Comparison of ENCODE assay signal across 17 cellular contexts in genomic region chr6:65646494-65647035, GRCh38.
DNase-seq lines count a peak whose midpoint lies in the region; ATAC-seq, FAIRE-seq and TF ChIP-seq lines count a peak whose summit lies in the region.
"Had no signal": no experiment of that assay in that cellular context is flagged by ENCODE, and none has a peak within 500 bp of the region (broad histone marks: within the 10 kb centered on the region; RNA-seq: fewer than 3 reads in every experiment).

No MANE protein-coding gene starts in this region.

- H3K27me3 ChIP-seq in HepG2 (ENCODE audit: control insufficient read depth in 1 of 2, insufficient read depth in 2 of 2, low read length in 2 of 2) (no peaks in the 10 kb centered on the region), right lobe of liver (no peaks in the 10 kb centered on the region), OCI-LY3 (ENCODE audit: low read depth, low read length) (no peaks in the 10 kb centered on the region), K562 (ENCODE audit: control insufficient read depth in 2 of 2, insufficient read depth in 2 of 2, low read length in 2 of 2) (no peaks in the 10 kb centered on the region), hepatocyte (no peaks in the 10 kb centered on the region)

- intact Hi-C loops in HepG2 (cut with micrococcal nuclease; ENCODE audit: unreplicated experiment), result no loop called here
- intact Hi-C loops in right lobe of liver (cut with DNase I), result no loop called here
- intact Hi-C loops in K562 (cut with micrococcal nuclease), result no loop called here

- WGBS in HepG2 (ENCODE audit: low lambda C conversion rate), result 11% methylated on average over 4 of the region's 4 CpGs
- 37% methylated on average over 4 of the region's 4 CpGs for WGBS in right lobe of liver (ENCODE audit: insufficient coverage, low coverage, low lambda C conversion rate, missing lambda C conversion rate)
- WGBS in K562 (ENCODE audit: insufficient coverage, low coverage, missing lambda C conversion rate), result 2% methylated on average over 4 of the region's 4 CpGs
- WGBS in hepatocyte (ENCODE audit: low lambda C conversion rate, missing lambda C conversion rate), result 82% methylated on average over 4 of the region's 4 CpGs

- H3K4me3 ChIP-seq in HepG2 (replicated peaks in 1 of 3; ENCODE audit: insufficient read depth in 1 of 3, low read depth in 2 of 3, low read length in 3 of 3), result no peak overlapping the region
- no peak overlapping the region for H3K4me3 ChIP-seq in right lobe of liver
- 0 out of 2 replicates have a peak overlapping the region, but pooled peaks have one; percentile 1 for H3K4me3 ChIP-seq in OCI-LY3 (ENCODE audit: low read length)
- no peak overlapping the region for H3K4me3 ChIP-seq in K562
- H3K4me3 ChIP-seq in hepatocyte, result no peak overlapping the region

- TF ChIP-seq EP300 in HepG2 (IDR thresholded peaks at IDR 0.05; ENCODE audit: low read depth in 2 of 2, low read length in 2 of 2), result no peak
- TF ChIP-seq EP300 in HepG2 (CRISPR knock-in tag; IDR thresholded peaks at IDR 0.05; ENCODE audit: borderline replicate concordance), result no peak
- no peak for TF ChIP-seq EP300 in K562 (IDR thresholded peaks at IDR 0.05; ENCODE audit: low read length)

- BruUV-seq in HepG2 (replicated peaks; lab: Mats Ljungman, UMichigan) (no TSS peak), K562 (replicated peaks; lab: Mats Ljungman, UMichigan) (no TSS peak)

- no peaks in the 10 kb centered on the region for H3K9me2 ChIP-seq in hepatocyte (replicated peaks; ENCODE audit: insufficient read depth)

- ATAC-seq in HepG2, result no peak
- ATAC-seq in right lobe of liver, result no peak
- no peak for ATAC-seq in K562

- H3K27ac ChIP-seq in HepG2 (ENCODE audit: extremely low read length, insufficient read depth, low read length), result no peak overlapping the region
- no peak overlapping the region for H3K27ac ChIP-seq in right lobe of liver
- no peak overlapping the region for H3K27ac ChIP-seq in OCI-LY3 (ENCODE audit: low read length)
- H3K27ac ChIP-seq in K562 (ENCODE audit: extremely low read depth, low read depth, low read length), result no peak overlapping the region
- H3K27ac ChIP-seq in hepatocyte, result no peak overlapping the region
- H3K27ac ChIP-seq: C4-2B had no signal

- no peak for FAIRE-seq in HepG2 (lab: Jason Lieb, UNC)
- no peak for FAIRE-seq in K562 (lab: Jason Lieb, UNC)

- H3K9ac ChIP-seq in HepG2 (ENCODE audit: insufficient read depth, low read depth, low read length), result no peak overlapping the region
- H3K9ac ChIP-seq in OCI-LY3 (ENCODE audit: low read length), result no peak overlapping the region
- no peak overlapping the region for H3K9ac ChIP-seq in K562 (ENCODE audit: insufficient read depth in 1 of 2, low read depth in 2 of 2, low read length in 2 of 2)

- H3K4me1 ChIP-seq in HepG2 (ENCODE audit: insufficient read depth, low read length) (no peaks in the 10 kb centered on the region), right lobe of liver (no peaks in the 10 kb centered on the region), OCI-LY3 (ENCODE audit: low read length) (peaks cover 11% of the 10 kb centered on the region), K562 (replicated peaks in 1 of 2; ENCODE audit: control insufficient read depth in 2 of 2, insufficient read depth in 2 of 2, low read length in 2 of 2) (no peaks in the 10 kb centered on the region), hepatocyte (ENCODE audit: insufficient read depth) (no peaks in the 10 kb centered on the region)

- CTCF ChIA-PET in HepG2 (lab: Yijun Ruan, JAX; ENCODE audit: low intra/inter-chr PET ratio, low total read pairs) (no interaction called here), K562 (lab: Yijun Ruan, JAX; ENCODE audit: low intra/inter-chr PET ratio) (no interaction called here)

- H3K79me2 ChIP-seq in HepG2 (ENCODE audit: insufficient read depth, low read length), result no peaks in the 10 kb centered on the region
- H3K79me2 ChIP-seq in OCI-LY3 (ENCODE audit: low read length), result no peaks in the 10 kb centered on the region
- H3K79me2 ChIP-seq in K562 (ENCODE audit: control insufficient read depth, insufficient read depth, low read length), result no peaks in the 10 kb centered on the region
- no peaks in the 10 kb centered on the region for H3K79me2 ChIP-seq in hepatocyte

- H2AFZ ChIP-seq in HepG2 (ENCODE audit: low read length), result no peak overlapping the region
- H2AFZ ChIP-seq in OCI-LY3 (ENCODE audit: low read depth, low read length), result no peak overlapping the region
- no peak overlapping the region for H2AFZ ChIP-seq in K562 (ENCODE audit: low read depth, low read length)
- no peak overlapping the region for H2AFZ ChIP-seq in hepatocyte

- POLR2A ChIA-PET in HepG2 (lab: Yijun Ruan, JAX) (no interaction called here), K562 (lab: Yijun Ruan, JAX) (no interaction called here)

- no peak overlapping the region for H3K4me2 ChIP-seq in HepG2 (ENCODE audit: low read depth, low read length)
- H3K4me2 ChIP-seq in OCI-LY3 (ENCODE audit: low read length), result peak overlapping the region; percentile 23
- no peak overlapping the region for H3K4me2 ChIP-seq in K562 (ENCODE audit: insufficient read depth, low read length)
- H3K4me2 ChIP-seq in hepatocyte, result no peak overlapping the region

- H3K9me3 ChIP-seq in HepG2 (ENCODE audit: low read length) (no peaks in the 10 kb centered on the region), right lobe of liver (no peaks in the 10 kb centered on the region), OCI-LY3 (ENCODE audit: insufficient read depth, low read length) (no peaks in the 10 kb centered on the region), K562 (replicated peaks; ENCODE audit: control insufficient read depth, insufficient read depth, low read depth, low read length) (no peaks in the 10 kb centered on the region), hepatocyte (ENCODE audit: low read depth) (no peaks in the 10 kb centered on the region)

- TF ChIP-seq POLR2A in HepG2 (IDR thresholded peaks at IDR 0.05; ENCODE audit: insufficient read depth in 1 of 2, low read depth in 2 of 2, low read length in 2 of 2) (no peak), right lobe of liver (IDR thresholded peaks at IDR 0.05) (no peak), K562 (conservative IDR thresholded peaks at IDR 0.05) (no peak)

- H4K20me1 ChIP-seq in HepG2 (ENCODE audit: insufficient read depth, low read length) (no peaks in the 10 kb centered on the region), OCI-LY3 (ENCODE audit: insufficient read depth, low read length) (no peaks in the 10 kb centered on the region), K562 (replicated peaks; ENCODE audit: control insufficient read depth, insufficient read depth, low read length) (no peaks in the 10 kb centered on the region), hepatocyte (ENCODE audit: insufficient read depth, poor library complexity, severe bottlenecking) (no peaks in the 10 kb centered on the region)

- DNase-seq in HepG2 (ENCODE audit: low spot score), result no peak
- DNase-seq in right lobe of liver, result no peak
- DNase-seq in KBM-7, result peak; percentile 76
- DNase-seq in K562 (ENCODE audit: extremely low read depth in 1 of 4, low spot score in 3 of 4), result peak in 1 of 4 experiments; percentile 0
- no peak for DNase-seq in NCI-H146 (lab: John Stamatoyannopoulos, UW)
- DNase-seq in AG08396 (ENCODE audit: low spot score), result no peak
- no peak for DNase-seq in hepatocyte (ENCODE audit: low spot score)
- DNase-seq: DMS79 treated with DMSO at 0.1 percent for 48 hours, GOT3, MM.1S, NCI-H187, NCI-H226, NCI-H524, NCI-H82, Right ventricle myocardium superior had no signal

- H3K36me3 ChIP-seq in HepG2 (replicated peaks in 1 of 2; ENCODE audit: control insufficient read depth in 1 of 2, insufficient read depth in 2 of 2, low read length in 2 of 2), result no peaks in the 10 kb centered on the region
- no peaks in the 10 kb centered on the region for H3K36me3 ChIP-seq in right lobe of liver
- no peaks in the 10 kb centered on the region for H3K36me3 ChIP-seq in OCI-LY3 (replicated peaks; ENCODE audit: low read depth, low read length)
- no peaks in the 10 kb centered on the region for H3K36me3 ChIP-seq in K562 (ENCODE audit: control insufficient read depth, insufficient read depth, low read length)
- H3K36me3 ChIP-seq in hepatocyte (replicated peaks; ENCODE audit: insufficient read depth, low read depth), result no peaks in the 10 kb centered on the region

- in situ Hi-C loops in HepG2 (cut with HindIII; ENCODE audit: extremely low pct_ligation_motif_present, low pct_unique_long_range_greater_than_20kb) (loop anchor here (25.0 kb wide), 2 partner anchors 616 to 841 kb away; no protein-coding TSS in a partner anchor), KBM-7 (cut with MboI; ENCODE audit: low pct_unique_long_range_greater_than_20kb, low sequenced_read_pairs) (no loop called here), K562 (cut with MboI) (no loop called here)

- TF ChIP-seq RAD21 in HepG2 (CRISPR knock-in tag; IDR thresholded peaks at IDR 0.05) (no peak), K562 (CRISPR knock-in tag; conservative IDR thresholded peaks at IDR 0.05 in 1 of 2, IDR thresholded peaks at IDR 0.05 in 1 of 2) (no peak)

- H3K9me1 ChIP-seq in K562 (ENCODE audit: control insufficient read depth, insufficient read depth, low read length), result no peaks in the 10 kb centered on the region

- no peak for TF ChIP-seq CTCF in HepG2 (CRISPR knock-in tag; IDR thresholded peaks at IDR 0.05)
- no peak for TF ChIP-seq CTCF in right lobe of liver (IDR thresholded peaks at IDR 0.05)
- no peak for TF ChIP-seq CTCF in OCI-LY3 (IDR thresholded peaks at IDR 0.05; ENCODE audit: low read depth, low read length)
- no peak for TF ChIP-seq CTCF in K562 (IDR thresholded peaks at IDR 0.05 in 2 of 3, conservative IDR thresholded peaks at IDR 0.05 in 1 of 3; ENCODE audit: insufficient read depth in 2 of 3, low read depth in 1 of 3, low read length in 3 of 3)
- no peak for TF ChIP-seq CTCF in hepatocyte (IDR thresholded peaks at IDR 0.05; ENCODE audit: poor library complexity)

TF ChIP-seq in HepG2, 621 proteins besides CTCF, POLR2A, EP300 and RAD21 (continues in another document):
- TF ChIP-seq MAFK (conservative IDR thresholded peaks at IDR 0.05 in 1 of 2, IDR thresholded peaks at IDR 0.05 in 1 of 2; ENCODE audit: low read length in 2 of 2), result 0 out of 4 replicates have a peak, but pooled peaks of 1 of the 2 experiments have one; percentile 3
- TF ChIP-seq ZNF143 (CRISPR knock-in tag; IDR thresholded peaks at IDR 0.05), result no peak
- TF ChIP-seq HMGA1 (CRISPR knock-in tag; conservative IDR thresholded peaks at IDR 0.05), result no peak

TF ChIP-seq in K562, 482 proteins besides CTCF, POLR2A, EP300 and RAD21 (continues in another document):
- no peak for TF ChIP-seq KAT8 (IDR thresholded peaks at IDR 0.05; ENCODE audit: low read depth)
- no peak for TF ChIP-seq ZNF717 (CRISPR knock-in tag; IDR thresholded peaks at IDR 0.05)
- TF ChIP-seq ZSCAN32 (CRISPR knock-in tag; IDR thresholded peaks at IDR 0.05), result no peak
- TF ChIP-seq MAFK (IDR thresholded peaks at IDR 0.05; ENCODE audit: low read length), result peak; percentile 15; the same call in 1 of the 2 replicates

Comparison
In these comparisons a context has a peak if more than half of its experiments do, and no peak if none do; other contexts are left out.
1. Of the 241 proteins assayed by ChIP-seq in both HepG2 and K562: peak only in HepG2: none; only in K562: FOSL1, MAFF, MAFG, MEIS2, NFE2 and NFE2L1; in both: none; in neither: 234; mixed calls (peak in some experiments, not most) for 1.